ENCODE assay signal across 23 cellular contexts in the genomic region with DNA sequence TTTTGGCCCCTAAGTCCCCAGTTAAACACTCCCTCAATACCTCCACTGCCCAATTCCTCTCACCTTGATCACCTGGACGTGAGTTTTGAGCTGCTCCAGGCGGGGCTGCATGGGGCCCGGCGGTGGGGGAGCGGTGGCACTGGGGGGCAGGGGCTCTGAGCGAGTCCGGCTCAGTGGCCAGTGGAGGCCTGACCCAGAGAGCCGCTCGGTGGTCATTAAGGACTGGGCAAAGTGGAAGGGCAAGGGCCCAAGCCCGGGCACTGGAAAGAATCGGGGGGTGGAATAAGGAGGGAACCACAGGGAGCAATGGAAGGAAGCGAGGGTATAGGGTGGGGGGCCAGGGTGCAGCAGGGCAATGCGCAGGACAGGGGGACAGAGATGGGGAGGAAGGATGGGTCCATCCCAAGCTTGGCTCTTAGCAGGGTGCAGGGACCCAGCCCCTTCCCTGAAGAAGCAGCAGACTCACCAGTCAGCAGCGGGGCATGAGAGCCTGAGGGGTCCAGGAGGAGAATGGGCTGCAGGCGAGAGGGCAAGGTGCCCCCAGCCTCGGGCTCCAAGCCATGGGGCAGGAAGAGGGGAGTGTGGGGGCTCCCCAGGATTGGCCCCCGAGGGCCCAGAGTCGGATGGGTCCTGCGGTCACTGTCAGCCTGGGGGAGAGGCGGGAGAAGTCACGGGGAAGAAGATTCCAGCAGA. TPM values are rescaled to one million over a fixed set of nuclear protein-coding genes. Genes with fewer than 3 reads are reported as not detected.
DNase-seq lines count a peak whose midpoint lies in the region; ATAC-seq, FAIRE-seq and TF ChIP-seq lines count a peak whose summit lies in the region.
"Had no signal": no experiment of that assay in that cellular context is flagged by ENCODE, and none has a peak within 500 bp of the region (broad histone marks: within the 10 kb centered on the region; RNA-seq: fewer than 3 reads in every experiment).

No MANE protein-coding gene starts in this region.

- H3K4me1 Mint-ChIP-seq in activated naive CD4-positive, alpha-beta T cell treated with anti-CD3 and anti-CD28 coated beads, Interleukin-2, amount 10 ng/mL, durations not matched to agents 7 days and 5 days, result peaks cover 24% of the 10 kb centered on the region
- peaks cover 11 to 19% of the 10 kb centered on the region in 2 donors for H3K4me1 Mint-ChIP-seq in stimulated activated naive B cell treated with anti-CD40 and anti-IgM and Interleukin-4, amounts not matched to agents 10 μg/mL and 1 μg/mL and 100 μg/mL, for 72 hours

- H3K36me3 ChIP-seq in kidney (ENCODE audit: control insufficient read depth in 1 of 2, insufficient read depth in 2 of 2, low read length in 2 of 2), result peaks cover 21 to 33% of the 10 kb centered on the region in 2 donors

- H3K9ac ChIP-seq in kidney (ENCODE audit: low read length in 2 of 2), result no peak overlapping the region
- H3K9ac ChIP-seq: BLaER1, GM23248 had no signal

- H3K4me1 ChIP-seq in kidney (ENCODE audit: control insufficient read depth in 1 of 2, insufficient read depth in 1 of 2, low read depth in 1 of 2, low read length in 2 of 2), result peaks cover 0 to 14% of the 10 kb centered on the region in 2 donors

- no peak overlapping the region for H3K4me3 Mint-ChIP-seq in activated naive CD4-positive, alpha-beta T cell treated with anti-CD3 and anti-CD28 coated beads, Interleukin-2, amount 10 ng/mL, durations not matched to agents 7 days and 5 days
- no peak overlapping the region for H3K4me3 Mint-ChIP-seq in stimulated activated naive B cell treated with anti-CD40 and anti-IgM and Interleukin-4, amounts not matched to agents 10 μg/mL and 1 μg/mL and 100 μg/mL, for 72 hours
- H3K4me3 Mint-ChIP-seq: CD4-positive, CD25-positive, alpha-beta regulatory T cell had no signal

- TF ChIP-seq CTCF in RWPE1 (conservative IDR thresholded peaks at IDR 0.05; ENCODE audit: low read depth), result no peak
- no peak for TF ChIP-seq CTCF in kidney (IDR thresholded peaks at IDR 0.05; ENCODE audit: borderline replicate concordance, extremely low read depth, insufficient read depth)
- no peak for TF ChIP-seq CTCF in GM20000 (IDR thresholded peaks at IDR 0.05; ENCODE audit: extremely low read depth, missing control alignments)

- peak overlapping the region; percentile 45 for H3K27ac Mint-ChIP-seq in activated naive CD4-positive, alpha-beta T cell treated with anti-CD3 and anti-CD28 coated beads, Interleukin-2, amount 10 ng/mL, durations not matched to agents 7 days and 5 days
- peak overlapping the region; percentile 56 for H3K27ac Mint-ChIP-seq in stimulated activated naive B cell treated with anti-CD40 and anti-IgM and Interleukin-4, amounts not matched to agents 10 μg/mL and 1 μg/mL and 100 μg/mL, for 72 hours

- intact Hi-C loops in kidney (cut with DNase I), result no loop called here

- DNase-seq in activated naive CD4-positive, alpha-beta T cell treated with anti-CD3 and anti-CD28 coated beads, Interleukin-2, amount 10 ng/mL, durations not matched to agents 7 days and 5 days, result no peak
- DNase-seq in activated naive CD4-positive, alpha-beta T cell treated with Interleukin-2 at 50 U/mL for 16 hours, result no peak
- DNase-seq in RWPE1 (ENCODE audit: low spot score) (no peak), kidney (peak; percentile 68), GM20000 (ENCODE audit: low spot score) (no peak)
- no peak for DNase-seq in stimulated activated naive B cell treated with anti-CD40 and anti-IgM and Interleukin-4, amounts not matched to agents 10 μg/mL and 1 μg/mL and 100 μg/mL, for 72 hours
- DNase-seq: CD4-positive, CD25-positive, alpha-beta regulatory T cell; DMS53; GM23248; H7; NCI-H1092; NCI-H1417 treated with DMSO at 0.1 percent for 48 hours; NCI-H1694 treated with DMSO at 0.1 percent for 48 hours; NCI-H2081 treated with DMSO at 0.1 percent for 48 hours; NCI-H2171; NCI-H226; NCI-H510A; NCI-H69; RPMI8226; SHP77 had no signal

- peaks cover 58% of the 10 kb centered on the region for H3K36me3 Mint-ChIP-seq in activated naive CD4-positive, alpha-beta T cell treated with anti-CD3 and anti-CD28 coated beads, Interleukin-2, amount 10 ng/mL, durations not matched to agents 7 days and 5 days
- peaks cover 52 to 59% of the 10 kb centered on the region in 2 donors for H3K36me3 Mint-ChIP-seq in stimulated activated naive B cell treated with anti-CD40 and anti-IgM and Interleukin-4, amounts not matched to agents 10 μg/mL and 1 μg/mL and 100 μg/mL, for 72 hours

- POLR2A ChIA-PET in RWPE1 (lab: Yijun Ruan, JAX; ENCODE audit: low non-redundant PET), result interaction anchor here (0.6 kb wide), 1 partner anchor 16 kb away, joined by 4 read pairs; no protein-coding TSS in a partner anchor

- H3K27ac ChIP-seq in RWPE1 (peak overlapping the region; percentile 44), kidney (ENCODE audit: low read depth in 2 of 2, low read length in 2 of 2) (no peak overlapping the region)
- H3K27ac ChIP-seq: BLaER1, GM23248 had no signal

- H3K9me3 Mint-ChIP-seq in activated naive CD4-positive, alpha-beta T cell treated with anti-CD3 and anti-CD28 coated beads, Interleukin-2, amount 10 ng/mL, durations not matched to agents 7 days and 5 days, result no peaks in the 10 kb centered on the region
- H3K9me3 Mint-ChIP-seq in stimulated activated naive B cell treated with anti-CD40 and anti-IgM and Interleukin-4, amounts not matched to agents 10 μg/mL and 1 μg/mL and 100 μg/mL, for 72 hours, result no peaks in the 10 kb centered on the region
- H3K9me3 Mint-ChIP-seq: CD4-positive, CD25-positive, alpha-beta regulatory T cell had no signal

- H3K4me3 ChIP-seq in kidney (ENCODE audit: low read length in 2 of 2), result no peak overlapping the region
- H3K4me3 ChIP-seq: BLaER1, GM23248 had no signal

- H3K27me3 Mint-ChIP-seq in activated naive CD4-positive, alpha-beta T cell treated with anti-CD3 and anti-CD28 coated beads, Interleukin-2, amount 10 ng/mL, durations not matched to agents 7 days and 5 days, result no peaks in the 10 kb centered on the region
- no peaks in the 10 kb centered on the region for H3K27me3 Mint-ChIP-seq in stimulated activated naive B cell treated with anti-CD40 and anti-IgM and Interleukin-4, amounts not matched to agents 10 μg/mL and 1 μg/mL and 100 μg/mL, for 72 hours
- H3K27me3 Mint-ChIP-seq: CD4-positive, CD25-positive, alpha-beta regulatory T cell had no signal

- H3K9me3 ChIP-seq in kidney (ENCODE audit: control insufficient read depth in 1 of 2, low read length in 2 of 2), result no peaks in the 10 kb centered on the region
- H3K9me3 ChIP-seq: BLaER1 had no signal

- ATAC-seq in stimulated activated naive B cell treated with anti-CD40 and anti-IgM and Interleukin-4, amounts not matched to agents 10 μg/mL and 1 μg/mL and 100 μg/mL, for 72 hours (replicated peaks), result no peak
- ATAC-seq in HG02798 (IDR thresholded peaks at IDR 0.05; ENCODE audit: poor library complexity, unreplicated experiment), result no peak

- FAIRE-seq in kidney (lab: Jason Lieb, UNC), result no peak
- FAIRE-seq: A204.1 had no signal

- CTCF ChIA-PET in activated naive CD4-positive, alpha-beta T cell treated with anti-CD3 and anti-CD28 coated beads, Interleukin-2, amount 10 ng/mL, durations not matched to agents 7 days and 5 days (lab: Charles Lee), result interaction anchor here (5.3 to 29.3 kb wide), 2 partner anchors 40 to 52 kb away, joined by 29 to 716 read pairs; no protein-coding TSS in a partner anchor
- CTCF ChIA-PET in RWPE1 (lab: Yijun Ruan, JAX), result interaction anchor here (0.6 to 0.7 kb wide), 2 partner anchors 35 to 768 kb away, joined by 3 read pairs; no protein-coding TSS in a partner anchor

RNA-seq across cellular contexts. Expression of a gene that starts 22.2 kb away (rescaled TPM):
- total RNA-seq in kidney, result 69.9 TPM
- polyA plus RNA-seq in kidney (ENCODE audit: insufficient read depth, low read depth, low replicate concordance), result 56.9 TPM

RNA-seq across cellular contexts. Expression of a gene that starts 24.4 kb away (rescaled TPM):
- total RNA-seq in kidney, result 132 TPM
- polyA plus RNA-seq in kidney (ENCODE audit: insufficient read depth, low read depth, low replicate concordance), result 35.0 TPM

RNA-seq across cellular contexts. Expression of a gene that starts 36.6 kb away (rescaled TPM):
- 179 TPM for total RNA-seq in kidney
- polyA plus RNA-seq in kidney (ENCODE audit: insufficient read depth, low read depth, low replicate concordance), result 84.3 TPM
